ENCODE assay signal across 10 cellular contexts in genomic region chr19:46955813-46956371, GRCh38.
DNase-seq lines count a peak whose midpoint lies in the region; TF ChIP-seq lines count a peak whose summit lies in the region.
"Had no signal": no experiment of that assay in that cellular context is flagged by ENCODE, and none has a peak within 500 bp of the region (broad histone marks: within the 10 kb centered on the region; RNA-seq: fewer than 3 reads in every experiment).

No MANE protein-coding gene starts in this region.

- CTCF ChIA-PET in AG04450 (lab: Charles Lee): interaction anchor here (2.1 kb wide), 1 partner anchor 36 kb away, joined by 9 read pairs; no protein-coding TSS in a partner anchor
- CTCF ChIA-PET in activated CD4-positive, alpha-beta memory T cell treated with anti-CD3 and anti-CD28 coated beads, Interleukin-2, amount 10 ng/mL, durations not matched to agents 7 days and 5 days (lab: Charles Lee): interaction anchor here (0.7 to 2.7 kb wide), 14 partner anchors 10 to 632 kb away, joined by 3 to 13 read pairs (median 4); partner anchors contain the start of gene ARHGAP35

- TF ChIP-seq CTCF in AG04450 (IDR thresholded peaks at IDR 0.05; ENCODE audit: low read depth, low read length): no peak
- TF ChIP-seq CTCF in foreskin fibroblast (IDR thresholded peaks at IDR 0.05; ENCODE audit: low read depth, low read length): no peak

- peak overlapping the region; percentile 99 for H3K27ac Mint-ChIP-seq in activated CD4-positive, alpha-beta memory T cell treated with anti-CD3 and anti-CD28 coated beads, Interleukin-2, amount 10 ng/mL, durations not matched to agents 7 days and 5 days
- H3K27ac Mint-ChIP-seq: GM23338 had no signal

- peaks cover 74% of the 10 kb centered on the region for H3K4me1 Mint-ChIP-seq in activated CD4-positive, alpha-beta memory T cell treated with anti-CD3 and anti-CD28 coated beads, Interleukin-2, amount 10 ng/mL, durations not matched to agents 7 days and 5 days

- H3K9me3 Mint-ChIP-seq in activated CD4-positive, alpha-beta memory T cell treated with anti-CD3 and anti-CD28 coated beads, Interleukin-2, amount 10 ng/mL, durations not matched to agents 7 days and 5 days: no peaks in the 10 kb centered on the region
- H3K9me3 Mint-ChIP-seq: GM23338 had no signal

- H3K9ac ChIP-seq in GM23248 (peak overlapping the region; percentile 74), mucosa of rectum (ENCODE audit: low read depth in 1 of 2, low read length in 2 of 2) (no peak overlapping the region)

- H3F3A ChIP-seq in GM23248 (ENCODE audit: insufficient read depth): peaks cover 48% of the 10 kb centered on the region

- H4K20me1 ChIP-seq in GM23248 (ENCODE audit: insufficient read depth): no peaks in the 10 kb centered on the region

- H3K4me3 ChIP-seq in AG04450 (ENCODE audit: low read depth, low read length) (no peak overlapping the region), GM23248 (no peak overlapping the region), mucosa of rectum (ENCODE audit: low read length in 2 of 2) (no peak overlapping the region), foreskin fibroblast (ENCODE audit: low read depth in 1 of 2, low read length in 2 of 2) (no peak overlapping the region)
- H3K4me3 ChIP-seq: GM23338 had no signal

- peaks cover 39% of the 10 kb centered on the region for H3K36me3 Mint-ChIP-seq in activated CD4-positive, alpha-beta memory T cell treated with anti-CD3 and anti-CD28 coated beads, Interleukin-2, amount 10 ng/mL, durations not matched to agents 7 days and 5 days (ENCODE audit: low read depth)

- peaks cover 92% of the 10 kb centered on the region for H3K79me2 ChIP-seq in GM23248 (ENCODE audit: insufficient read depth)

- peak overlapping the region; percentile 75 for H3K4me3 Mint-ChIP-seq in activated CD4-positive, alpha-beta memory T cell treated with anti-CD3 and anti-CD28 coated beads, Interleukin-2, amount 10 ng/mL, durations not matched to agents 7 days and 5 days
- H3K4me3 Mint-ChIP-seq: GM23338 had no signal

- no peaks in the 10 kb centered on the region for H3K9me2 ChIP-seq in GM23248 (ENCODE audit: insufficient read depth)

- POLR2A ChIA-PET in AG04450 (lab: Yijun Ruan, JAX): interaction anchor here (0.8 kb wide), 1 partner anchor 20 kb away, joined by 4 read pairs; no protein-coding TSS in a partner anchor
- POLR2A ChIA-PET in activated CD4-positive, alpha-beta memory T cell treated with anti-CD3 and anti-CD28 coated beads, Interleukin-2, amount 10 ng/mL, durations not matched to agents 7 days and 5 days (lab: Charles Lee): interaction anchor here (0.6 to 5.1 kb wide), 22 partner anchors 8 to 269 kb away, joined by 3 to 27 read pairs (median 8); partner anchors contain the start of genes ARHGAP35, SLC1A5, TMEM160 and ZC3H4

- no peak overlapping the region for H2AFZ ChIP-seq in GM23248
- H2AFZ ChIP-seq: GM23338 had no signal

- in situ Hi-C loops in GM23248 (cut with MboI): no loop called here

- H3K27me3 ChIP-seq in AG04450 (ENCODE audit: control insufficient read depth, insufficient read depth, low read length): no peaks in the 10 kb centered on the region
- H3K27me3 ChIP-seq in GM23248 (replicated peaks; ENCODE audit: insufficient read depth): no peaks in the 10 kb centered on the region
- no peaks in the 10 kb centered on the region for H3K27me3 ChIP-seq in mucosa of rectum (ENCODE audit: control insufficient read depth in 2 of 2, insufficient read depth in 2 of 2, low read length in 2 of 2)

- WGBS in GM23248 (ENCODE audit: low coverage in 1 of 2, low lambda C conversion rate in 2 of 2, missing lambda C conversion rate in 2 of 2), 2 experiments: 77 to 80% methylated on average over 6 of the region's 6 CpGs

- H3K4me2 ChIP-seq in GM23248 (ENCODE audit: unreplicated experiment): peak overlapping the region; percentile 45
- H3K4me2 ChIP-seq: GM23338 had no signal

- DNase-seq in AG04450 (ENCODE audit: low read depth, low spot score): no peak
- DNase-seq in GM23248: no peak
- DNase-seq in activated CD4-positive, alpha-beta memory T cell treated with anti-CD3 and anti-CD28 coated beads, Interleukin-2, amount 10 ng/mL, durations not matched to agents 7 days and 5 days: peak; percentile 47
- no peak for DNase-seq in NCI-H128 (lab: John Stamatoyannopoulos, UW; ENCODE audit: unreplicated experiment)
- no peak for DNase-seq in NCI-H446 treated with DMSO at 0.1 percent for 48 hours (lab: John Stamatoyannopoulos, UW)
- no peak for DNase-seq in UCSD-AML1 (lab: John Stamatoyannopoulos, UW; ENCODE audit: unreplicated experiment)
- no peak for DNase-seq in foreskin fibroblast
- DNase-seq: NCI-H2029 treated with DMSO at 0.1 percent for 48 hours had no signal

- H3K27me3 Mint-ChIP-seq in activated CD4-positive, alpha-beta memory T cell treated with anti-CD3 and anti-CD28 coated beads, Interleukin-2, amount 10 ng/mL, durations not matched to agents 7 days and 5 days: no peaks in the 10 kb centered on the region

- peaks cover 4% of the 10 kb centered on the region; the same call in 1 of the 2 replicates for H3K9me3 ChIP-seq in AG04450 (ENCODE audit: control insufficient read depth, insufficient read depth, low read length)
- H3K9me3 ChIP-seq in GM23248 (ENCODE audit: low read depth): no peaks in the 10 kb centered on the region
- no peaks in the 10 kb centered on the region for H3K9me3 ChIP-seq in mucosa of rectum (ENCODE audit: control insufficient read depth in 2 of 2, low read length in 2 of 2)

- no peaks in the 10 kb centered on the region for H3K36me3 ChIP-seq in GM23248 (ENCODE audit: low read depth)
- peaks cover 0 to 5% of the 10 kb centered on the region in 2 donors for H3K36me3 ChIP-seq in mucosa of rectum (ENCODE audit: control insufficient read depth in 2 of 2, insufficient read depth in 2 of 2, low read length in 2 of 2)

- H3K27ac ChIP-seq in AG04450 (ENCODE audit: low read depth, low read length): peak overlapping the region; percentile 31
- H3K27ac ChIP-seq in GM23248: peak overlapping the region; percentile 81
- peak overlapping the region; percentile 0 to 1 for H3K27ac ChIP-seq in mucosa of rectum (ENCODE audit: low read depth in 2 of 2, low read length in 2 of 2)

- H3K4me1 ChIP-seq in GM23248 (ENCODE audit: insufficient read depth) (peaks cover 44% of the 10 kb centered on the region), mucosa of rectum (ENCODE audit: control insufficient read depth in 2 of 2, insufficient read depth in 2 of 2, low read length in 2 of 2) (peaks cover 27 to 30% of the 10 kb centered on the region in 2 donors)

Comparison
In these comparisons a context has a peak if more than half of its experiments do, and no peak if none do; other contexts are left out.
1. H3K27ac ChIP-seq: peak in every context shown above with its lines; median percentile 81 in GM23248; 31 in AG04450; 0 in mucosa of rectum.